8 cellular contexts compared by ENCODE assay signal in the genomic region with DNA sequence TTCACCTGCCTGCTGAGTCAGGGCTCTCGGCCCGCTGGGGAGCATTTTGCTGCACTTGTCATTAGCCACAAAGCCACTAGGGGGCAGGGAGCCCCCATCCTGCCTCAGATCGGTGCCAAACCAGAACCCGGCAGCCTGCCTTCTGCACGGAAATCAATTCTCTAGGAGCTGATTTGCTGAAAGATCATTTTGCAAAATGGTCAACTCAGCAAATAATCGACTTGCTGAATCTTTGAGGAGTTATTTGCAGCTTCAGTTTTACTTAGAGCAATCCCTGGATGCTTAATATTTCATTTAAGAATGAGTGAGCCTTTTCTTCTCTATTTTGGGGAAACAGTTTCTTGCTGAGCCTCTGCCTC. TPM values are rescaled to one million over a fixed set of nuclear protein-coding genes. Genes with fewer than 3 reads are reported as not detected.
A peak's percentile ranks its signal among the peaks of the same experiment; 100 is the strongest.
DNase-seq lines count a peak whose midpoint lies in the region; ATAC-seq and TF ChIP-seq lines count a peak whose summit lies in the region.

No MANE protein-coding gene starts in this region.

- peak overlapping the region; percentile 98 for H3K27ac Mint-ChIP-seq in activated T-helper 17 cell treated with anti-CD3 and anti-CD28 coated beads, Interleukin-2, amount 50 U/mL, for 72 hours

- peak overlapping the region; percentile 98 for H3K4me3 Mint-ChIP-seq in activated T-helper 17 cell treated with anti-CD3 and anti-CD28 coated beads, Interleukin-2, amount 50 U/mL, for 72 hours

- TF ChIP-seq POLR2A in ovary (IDR thresholded peaks at IDR 0.05): no peak

- H3K9me3 ChIP-seq in KOPT-K1 (ENCODE audit: insufficient read depth, low read length, poor library complexity, severe bottlenecking) (no peaks in the 10 kb centered on the region), ovary (no peaks in the 10 kb centered on the region), thoracic aorta (no peaks in the 10 kb centered on the region)

- no peak for TF ChIP-seq EP300 in ovary (IDR thresholded peaks at IDR 0.05)

- peaks cover under 1% of the 10 kb centered on the region for H3K9me3 Mint-ChIP-seq in activated T-helper 17 cell treated with anti-CD3 and anti-CD28 coated beads, Interleukin-2, amount 50 U/mL, for 72 hours

- peaks cover 29% of the 10 kb centered on the region for H3K4me1 Mint-ChIP-seq in activated T-helper 17 cell treated with anti-CD3 and anti-CD28 coated beads, Interleukin-2, amount 50 U/mL, for 72 hours

- peak; percentile 95 for TF ChIP-seq CTCF in foreskin keratinocyte (conservative IDR thresholded peaks at IDR 0.05)
- TF ChIP-seq CTCF in ovary (IDR thresholded peaks at IDR 0.05): peak in 2 of 3 donors; percentile 45 to 56
- TF ChIP-seq CTCF in thoracic aorta (IDR thresholded peaks at IDR 0.05): peak; percentile 50

- H3K27ac ChIP-seq in KOPT-K1 (ENCODE audit: low read depth, low read length, poor library complexity, severe bottlenecking): peak overlapping the region; percentile 95
- H3K27ac ChIP-seq in foreskin keratinocyte: no peak overlapping the region
- H3K27ac ChIP-seq in ovary: no peak overlapping the region
- H3K27ac ChIP-seq in thoracic aorta: no peak overlapping the region

- H3K27me3 Mint-ChIP-seq in activated T-helper 17 cell treated with anti-CD3 and anti-CD28 coated beads, Interleukin-2, amount 50 U/mL, for 72 hours: no peaks in the 10 kb centered on the region

- peak; percentile 29 for ATAC-seq in GM21423 (IDR thresholded peaks at IDR 0.05; ENCODE audit: unreplicated experiment)
- peak; percentile 59 for ATAC-seq in activated T-helper 17 cell treated with anti-CD3 and anti-CD28 coated beads, Interleukin-2, amount 50 U/mL, for 72 hours (replicated peaks)
- peak; percentile 87 for ATAC-seq in foreskin keratinocyte
- ATAC-seq in thoracic aorta (ENCODE audit: insufficient number of reproducible peaks, low FRiP score, low read depth): no peak

- peaks cover 26% of the 10 kb centered on the region for H3K36me3 Mint-ChIP-seq in activated T-helper 17 cell treated with anti-CD3 and anti-CD28 coated beads, Interleukin-2, amount 50 U/mL, for 72 hours (ENCODE audit: low read depth)

- WGBS in ovary, 3 donors: 0 to 4% (median 1%) methylated on average over 6 of the region's 6 CpGs

- H3K36me3 ChIP-seq in KOPT-K1 (ENCODE audit: insufficient read depth, low read length): peaks cover 6% of the 10 kb centered on the region
- H3K36me3 ChIP-seq in ovary: no peaks in the 10 kb centered on the region
- H3K36me3 ChIP-seq in thoracic aorta: no peaks in the 10 kb centered on the region

- intact Hi-C loops in ovary (cut with DNase I): no loop called here

- DNase-seq in Caki2 (ENCODE audit: low read depth) (peak; percentile 48), RKO (ENCODE audit: low spot score) (peak; percentile 74), foreskin keratinocyte (peak in 1 of 2 donors; percentile 45), ovary (peak; percentile 50 to 72 (median 66)), thoracic aorta (ENCODE audit: low spot score) (no peak)

- H3K4me1 ChIP-seq in foreskin keratinocyte (no peaks in the 10 kb centered on the region), ovary (ENCODE audit: insufficient read depth) (no peaks in the 10 kb centered on the region), thoracic aorta (ENCODE audit: control insufficient read depth in 1 of 2, low read depth in 2 of 2) (no peaks in the 10 kb centered on the region)

- peaks cover 6% of the 10 kb centered on the region for H3K27me3 ChIP-seq in foreskin keratinocyte
- no peaks in the 10 kb centered on the region for H3K27me3 ChIP-seq in ovary
- H3K27me3 ChIP-seq in thoracic aorta (replicated peaks; ENCODE audit: insufficient read depth): no peaks in the 10 kb centered on the region

- in situ Hi-C loops in Caki2 (cut with HindIII; ENCODE audit: low pct_unique_long_range_greater_than_20kb, low sequenced_read_pairs): no loop called here

- H3K4me3 ChIP-seq in ovary: no peak overlapping the region
- H3K4me3 ChIP-seq in thoracic aorta: peak overlapping the region; percentile 9

RNA-seq across cellular contexts. Expression of a gene that starts 1.7 kb away (rescaled TPM):
- total RNA-seq in Caki2 (2014; rRNA removed; shearing (Covaris generic); ENCODE audit: low replicate concordance): not detected in 2 replicates
- total RNA-seq in activated T-helper 17 cell treated with anti-CD3 and anti-CD28 coated beads, Interleukin-2, amount 50 U/mL, for 72 hours: 10 to 100 TPM; 10.3 to 16.4 TPM
- total RNA-seq in foreskin keratinocyte: 0.07 TPM in 1 of 2 replicates, not detected in the other
- polyA plus RNA-seq in foreskin keratinocyte: 0.01 and 0.02 TPM in 2 replicates
- 10 to 100 TPM in 1 of 7 donors, 1 to 10 TPM in 6; 2.1 to 10.3 (median 5.5) TPM for total RNA-seq in ovary
- 10 to 100 TPM; 12.2 to 22.8 TPM for polyA plus RNA-seq in ovary
- 10 to 100 TPM in 1 of 2 donors, 1 to 10 TPM in 1; 5.8 to 13.4 TPM for total RNA-seq in thoracic aorta
